In genomic region chr2:69601179-69601612, GRCh38 we compare ENCODE assay signal across 11 cellular contexts. TPM values are rescaled to one million over a fixed set of nuclear protein-coding genes. Genes with fewer than 3 reads are reported as not detected.
DNase-seq lines count a peak whose midpoint lies in the region; ATAC-seq and TF ChIP-seq lines count a peak whose summit lies in the region.
"Had no signal": no experiment of that assay in that cellular context is flagged by ENCODE, and none has a peak within 500 bp of the region (broad histone marks: within the 10 kb centered on the region; RNA-seq: fewer than 3 reads in every experiment).

No MANE protein-coding gene starts in this region.

- TF ChIP-seq POLR2A in Peyer's patch (IDR thresholded peaks at IDR 0.05), result no peak

- DNase-seq in ELF-1 (ENCODE audit: low read depth, low spot score) (peak; percentile 68), RPMI7951 (ENCODE audit: low read depth) (peak; percentile 87), epithelial cell of esophagus (ENCODE audit: low read depth) (peak; percentile 76), DMS79 (lab: John Stamatoyannopoulos, UW) (no peak), ecto neural progenitor cell (ENCODE audit: low spot score) (no peak), Peyer's patch (no peak), activated gamma-delta T cell treated with Interleukin-2 at 50 U/mL for 16 hours (no peak)
- DNase-seq in natural killer cell treated with Interleukin-12 subunit alpha and Interleukin-12 subunit beta and Interleukin-15 and Interleukin-18, amount 100 ng/mL, for 72 hours (ENCODE audit: low spot score), result no peak
- DNase-seq: activated CD8-positive, alpha-beta memory T cell treated with anti-CD3 and anti-CD28 coated beads for 24 hours; NCI-H510A; stimulated activated CD4-positive, alpha-beta T cell treated with anti-CD3 and anti-CD28 coated beads, Interleukin-15, amount 100 ng/mL, for 24 hours had no signal

- peak overlapping the region; percentile 24 to 53 for H3K27ac Mint-ChIP-seq in natural killer cell treated with Interleukin-12 subunit alpha and Interleukin-12 subunit beta and Interleukin-15 and Interleukin-18, amount 100 ng/mL, for 72 hours

- H3K27ac ChIP-seq in Peyer's patch, result no peak overlapping the region

- H3K9me3 Mint-ChIP-seq in natural killer cell treated with Interleukin-12 subunit alpha and Interleukin-12 subunit beta and Interleukin-15 and Interleukin-18, amount 100 ng/mL, for 72 hours, result peaks cover 11% of the 10 kb centered on the region

- H3K4me3 Mint-ChIP-seq in natural killer cell treated with Interleukin-12 subunit alpha and Interleukin-12 subunit beta and Interleukin-15 and Interleukin-18, amount 100 ng/mL, for 72 hours, result peak overlapping the region; percentile 9

- H3K27me3 ChIP-seq in Peyer's patch, result no peaks in the 10 kb centered on the region

- H3K27me3 Mint-ChIP-seq in natural killer cell treated with Interleukin-12 subunit alpha and Interleukin-12 subunit beta and Interleukin-15 and Interleukin-18, amount 100 ng/mL, for 72 hours, result no peaks in the 10 kb centered on the region

- H3K4me1 ChIP-seq in Peyer's patch, result peaks cover 0 to 4% (median 0%) of the 10 kb centered on the region in 4 donors

- H3K36me3 ChIP-seq in Peyer's patch, result no peaks in the 10 kb centered on the region

- H3K36me3 Mint-ChIP-seq in natural killer cell treated with Interleukin-12 subunit alpha and Interleukin-12 subunit beta and Interleukin-15 and Interleukin-18, amount 100 ng/mL, for 72 hours, result peaks cover 8% of the 10 kb centered on the region

- H3K4me1 Mint-ChIP-seq in natural killer cell treated with Interleukin-12 subunit alpha and Interleukin-12 subunit beta and Interleukin-15 and Interleukin-18, amount 100 ng/mL, for 72 hours (ENCODE audit: low read depth in 2 of 2), result peaks cover 59 to 61% of the 10 kb centered on the region in 2 donors

- TF ChIP-seq CTCF in epithelial cell of esophagus (IDR thresholded peaks at IDR 0.05; ENCODE audit: insufficient read depth, low read depth, low read length, missing control alignments), result no peak
- TF ChIP-seq CTCF in Peyer's patch (IDR thresholded peaks at IDR 0.05), result no peak

- ATAC-seq in natural killer cell treated with Interleukin-12 subunit alpha and Interleukin-12 subunit beta and Interleukin-15 and Interleukin-18, amount 100 ng/mL, for 72 hours, result peak; percentile 65 to 91

- H3K4me3 ChIP-seq in epithelial cell of esophagus (ENCODE audit: low read length) (no peak overlapping the region), Peyer's patch (no peak overlapping the region)

- H3K9me3 ChIP-seq in Peyer's patch, result no peaks in the 10 kb centered on the region

RNA-seq across cellular contexts. Expression of gene AAK1, which starts 42.3 kb away (rescaled TPM):
- 33.9 and 44.0 TPM in 2 replicates for total RNA-seq in RPMI7951 (2014; rRNA removed; shearing (Covaris generic))
- total RNA-seq in natural killer cell treated with Interleukin-12 subunit alpha and Interleukin-12 subunit beta and Interleukin-15 and Interleukin-18, amount 100 ng/mL, for 72 hours, result 100 to 1,000 TPM in 1 of 2 donors, 10 to 100 TPM in 1; 97.1 to 114 TPM
- 10 to 100 TPM; 44.3 to 85.0 (median 60.3) TPM for total RNA-seq in Peyer's patch

Comparison
In these comparisons a context has a peak if more than half of its experiments do, and no peak if none do; other contexts are left out.
1. DNase-seq: peak in ELF-1 (single experiment), RPMI7951 (single experiment) and epithelial cell of esophagus (single experiment); none in natural killer cell treated with Interleukin-12 subunit alpha and Interleukin-12 subunit beta and Interleukin-15 and Interleukin-18, amount 100 ng/mL, for 72 hours (single experiment), DMS79 (single experiment), ecto neural progenitor cell (single experiment), Peyer's patch (0 of 3) and activated gamma-delta T cell treated with Interleukin-2 at 50 U/mL for 16 hours (single experiment).